ENCODE assay signal across 2 cellular contexts in genomic region chr7:117894037-117894436, GRCh38.
TF ChIP-seq lines count a peak whose summit lies in the region.

No MANE protein-coding gene starts in this region.

TF ChIP-seq in HepG2, 621 proteins besides CTCF, POLR2A, EP300 and RAD21:
- TF ChIP-seq HDAC1 (CRISPR knock-in tag; IDR thresholded peaks at IDR 0.05) (no peak), MAFK (conservative IDR thresholded peaks at IDR 0.05 in 1 of 2, IDR thresholded peaks at IDR 0.05 in 1 of 2; ENCODE audit: low read length in 2 of 2) (peak; percentile 57 to 75; a peak in 3 of 4 replicates), MAFF (IDR thresholded peaks at IDR 0.05; ENCODE audit: low read depth, low read length) (peak; percentile 46), ZNF501 (CRISPR knock-in tag; IDR thresholded peaks at IDR 0.05) (no peak)
TF ChIP-seq in HepG2: peak in this region for 2.

TF ChIP-seq in K562, 482 proteins besides CTCF, POLR2A, EP300 and RAD21:
- TF ChIP-seq, protein P1, sequence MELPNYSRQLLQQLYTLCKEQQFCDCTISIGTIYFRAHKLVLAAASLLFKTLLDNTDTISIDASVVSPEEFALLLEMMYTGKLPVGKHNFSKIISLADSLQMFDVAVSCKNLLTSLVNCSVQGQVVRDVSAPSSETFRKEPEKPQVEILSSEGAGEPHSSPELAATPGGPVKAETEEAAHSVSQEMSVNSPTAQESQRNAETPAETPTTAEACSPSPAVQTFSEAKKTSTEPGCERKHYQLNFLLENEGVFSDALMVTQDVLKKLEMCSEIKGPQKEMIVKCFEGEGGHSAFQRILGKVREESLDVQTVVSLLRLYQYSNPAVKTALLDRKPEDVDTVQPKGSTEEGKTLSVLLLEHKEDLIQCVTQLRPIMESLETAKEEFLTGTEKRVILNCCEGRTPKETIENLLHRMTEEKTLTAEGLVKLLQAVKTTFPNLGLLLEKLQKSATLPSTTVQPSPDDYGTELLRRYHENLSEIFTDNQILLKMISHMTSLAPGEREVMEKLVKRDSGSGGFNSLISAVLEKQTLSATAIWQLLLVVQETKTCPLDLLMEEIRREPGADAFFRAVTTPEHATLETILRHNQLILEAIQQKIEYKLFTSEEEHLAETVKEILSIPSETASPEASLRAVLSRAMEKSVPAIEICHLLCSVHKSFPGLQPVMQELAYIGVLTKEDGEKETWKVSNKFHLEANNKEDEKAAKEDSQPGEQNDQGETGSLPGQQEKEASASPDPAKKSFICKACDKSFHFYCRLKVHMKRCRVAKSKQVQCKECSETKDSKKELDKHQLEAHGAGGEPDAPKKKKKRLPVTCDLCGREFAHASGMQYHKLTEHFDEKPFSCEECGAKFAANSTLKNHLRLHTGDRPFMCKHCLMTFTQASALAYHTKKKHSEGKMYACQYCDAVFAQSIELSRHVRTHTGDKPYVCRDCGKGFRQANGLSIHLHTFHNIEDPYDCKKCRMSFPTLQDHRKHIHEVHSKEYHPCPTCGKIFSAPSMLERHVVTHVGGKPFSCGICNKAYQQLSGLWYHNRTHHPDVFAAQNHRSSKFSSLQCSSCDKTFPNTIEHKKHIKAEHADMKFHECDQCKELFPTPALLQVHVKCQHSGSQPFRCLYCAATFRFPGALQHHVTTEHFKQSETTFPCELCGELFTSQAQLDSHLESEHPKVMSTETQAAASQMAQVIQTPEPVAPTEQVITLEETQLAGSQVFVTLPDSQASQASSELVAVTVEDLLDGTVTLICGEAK (IDR thresholded peaks at IDR 0.05): no peak
- TF ChIP-seq, protein P1 (CRISPR knock-in tag; IDR thresholded peaks at IDR 0.05): no peak
- TF ChIP-seq ZNF316 (IDR thresholded peaks at IDR 0.05) (peak; percentile 74), C11orf30 (IDR thresholded peaks at IDR 0.05; ENCODE audit: low read depth) (peak; percentile 52), SAFB (IDR thresholded peaks at IDR 0.05; ENCODE audit: borderline replicate concordance, low read depth, low read length) (no peak), MAFF (IDR thresholded peaks at IDR 0.05; ENCODE audit: low read length) (peak; percentile 50), ZNF586 (CRISPR knock-in tag; conservative IDR thresholded peaks at IDR 0.05) (no peak), MAFK (IDR thresholded peaks at IDR 0.05; ENCODE audit: low read length) (peak; percentile 58; the same call in 1 of the 2 replicates), HDGF (IDR thresholded peaks at IDR 0.05) (no peak)
TF ChIP-seq in K562: peak in this region for 4.
